In the genomic region with DNA sequence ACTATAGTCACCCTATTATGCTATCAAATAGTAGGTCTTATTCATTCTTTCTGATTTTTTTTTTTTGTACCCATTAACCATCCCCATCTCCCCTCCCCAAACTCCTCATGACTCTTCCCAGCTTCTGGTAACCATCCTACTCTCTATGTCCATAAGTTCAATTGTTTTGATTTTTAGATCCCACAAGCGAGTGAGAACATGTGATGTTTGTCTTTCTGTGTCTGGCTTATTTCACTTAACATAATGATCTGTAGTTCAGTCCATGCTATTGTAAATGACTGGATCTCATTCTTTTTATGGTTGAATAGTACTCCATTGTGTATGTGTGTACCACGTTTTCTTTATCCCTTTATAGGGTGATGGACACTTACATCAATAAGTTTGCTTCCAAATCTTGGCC, we compare ENCODE assay signal across 22 cellular contexts. TPM values are rescaled to one million over a fixed set of nuclear protein-coding genes. Genes with fewer than 3 reads are reported as not detected.
DNase-seq lines count a peak whose midpoint lies in the region; ATAC-seq and TF ChIP-seq lines count a peak whose summit lies in the region.
"Had no signal": no experiment of that assay in that cellular context is flagged by ENCODE, and none has a peak within 500 bp of the region (broad histone marks: within the 10 kb centered on the region; RNA-seq: fewer than 3 reads in every experiment).

No MANE protein-coding gene starts in this region.

- no peak overlapping the region for H2BK12ac ChIP-seq in neuronal stem cell (ENCODE audit: low read length)

- H3K36me3 ChIP-seq in CD8-positive, alpha-beta T cell (ENCODE audit: insufficient read depth, low read length) = no peaks in the 10 kb centered on the region
- no peaks in the 10 kb centered on the region for H3K36me3 ChIP-seq in neuronal stem cell (replicated peaks in 1 of 2; ENCODE audit: control insufficient read depth in 2 of 2, insufficient read depth in 2 of 2, low read length in 2 of 2)

- H3K4me2 ChIP-seq in neuronal stem cell (ENCODE audit: insufficient read depth, low read length, poor library complexity, severe bottlenecking) = no peak overlapping the region

- no peak overlapping the region for H3K9ac ChIP-seq in neuronal stem cell (ENCODE audit: low read depth, low read length, poor library complexity)

- no peaks in the 10 kb centered on the region for H3K9me3 ChIP-seq in CD8-positive, alpha-beta T cell (ENCODE audit: low read length)
- H3K9me3 ChIP-seq in neuronal stem cell (replicated peaks in 1 of 2; ENCODE audit: control insufficient read depth in 2 of 2, insufficient read depth in 1 of 2, low read depth in 1 of 2, low read length in 2 of 2) = no peaks in the 10 kb centered on the region

- no peak overlapping the region for H2BK15ac ChIP-seq in neuronal stem cell (ENCODE audit: low read length)

- H2AFZ ChIP-seq in neuronal stem cell (ENCODE audit: low read length) = no peak overlapping the region

- H3K9me3 Mint-ChIP-seq in T-helper 2 cell treated with Interferon-gamma antibody and Interleukin-4, amounts not matched to agents 5 μg/mL and 100 μg/mL, for 36 hours = no peaks in the 10 kb centered on the region
- H3K9me3 Mint-ChIP-seq in CD8-positive, alpha-beta T cell = no peaks in the 10 kb centered on the region
- H3K9me3 Mint-ChIP-seq in activated CD8-positive, alpha-beta T cell treated with anti-CD3 and anti-CD28 coated beads for 36 hours = no peaks in the 10 kb centered on the region
- H3K9me3 Mint-ChIP-seq in naive thymus-derived CD8-positive, alpha-beta T cell = no peaks in the 10 kb centered on the region
- H3K9me3 Mint-ChIP-seq: CD14-positive monocyte, H9 had no signal

- no peak overlapping the region for H3K27ac ChIP-seq in CD8-positive, alpha-beta T cell (ENCODE audit: low read depth, low read length)
- H3K27ac ChIP-seq in neuronal stem cell (replicated peaks; ENCODE audit: low read length) = no peak overlapping the region

- peaks cover 25% of the 10 kb centered on the region for H3K4me1 Mint-ChIP-seq in T-helper 2 cell treated with Interferon-gamma antibody and Interleukin-4, amounts not matched to agents 5 μg/mL and 100 μg/mL, for 36 hours (ENCODE audit: low read depth)
- peaks cover 37% of the 10 kb centered on the region for H3K4me1 Mint-ChIP-seq in CD8-positive, alpha-beta T cell (ENCODE audit: low read depth)
- H3K4me1 Mint-ChIP-seq in activated CD8-positive, alpha-beta T cell treated with anti-CD3 and anti-CD28 coated beads for 36 hours (ENCODE audit: low read depth) = peaks cover 23% of the 10 kb centered on the region
- peaks cover 14 to 47% (median 37%) of the 10 kb centered on the region in 4 donors for H3K4me1 Mint-ChIP-seq in naive thymus-derived CD8-positive, alpha-beta T cell

- DNase-seq in T-helper 2 cell treated with Interferon-gamma antibody and Interleukin-4, amounts not matched to agents 5 μg/mL and 100 μg/mL, for 36 hours (ENCODE audit: low spot score) = no peak
- DNase-seq in T-helper 2 cell (no peak), neuronal stem cell (ENCODE audit: low spot score) (no peak), GM19240 (ENCODE audit: insufficient read length, low spot score) (no peak)
- DNase-seq in CD8-positive, alpha-beta T cell = no peak
- DNase-seq in activated CD8-positive, alpha-beta T cell treated with anti-CD3 and anti-CD28 coated beads for 36 hours = no peak
- no peak for DNase-seq in naive thymus-derived CD8-positive, alpha-beta T cell
- DNase-seq: activated gamma-delta T cell; DMS79 treated with DMSO at 0.1 percent for 48 hours; H9; KBM-7; NCI-H1048; NCI-H2081; NCI-H524; stimulated activated CD4-positive, alpha-beta T cell treated with anti-CD3 and anti-CD28 coated beads, Interleukin-12 subunit alpha, Interleukin-12 subunit beta, amount 100 ng/mL, for 4 hours; stimulated activated naive CD4-positive, alpha-beta T cell; T1000; trophoblast cell had no signal

- CTCF ChIA-PET in CD8-positive, alpha-beta T cell (lab: Charles Lee) = no interaction called here
- CTCF ChIA-PET in activated CD8-positive, alpha-beta T cell treated with anti-CD3 and anti-CD28 coated beads for 36 hours (lab: Charles Lee) = interaction anchor here (8.5 kb wide), 1 partner anchor 146 kb away, joined by 85 read pairs; no protein-coding TSS in a partner anchor

- H3K27ac Mint-ChIP-seq in T-helper 2 cell treated with Interferon-gamma antibody and Interleukin-4, amounts not matched to agents 5 μg/mL and 100 μg/mL, for 36 hours = peak overlapping the region; percentile 52
- H3K27ac Mint-ChIP-seq in CD8-positive, alpha-beta T cell = peak overlapping the region; percentile 75
- H3K27ac Mint-ChIP-seq in activated CD8-positive, alpha-beta T cell treated with anti-CD3 and anti-CD28 coated beads for 36 hours = peak overlapping the region; percentile 77
- H3K27ac Mint-ChIP-seq in naive thymus-derived CD8-positive, alpha-beta T cell = peak overlapping the region in 8 of 10 donors; percentile 60 to 91 (median 84)
- H3K27ac Mint-ChIP-seq: H9 had no signal

- peaks cover 34% of the 10 kb centered on the region for H3K4me1 ChIP-seq in CD8-positive, alpha-beta T cell (ENCODE audit: insufficient read depth, low read length)
- peaks cover 0 to 5% of the 10 kb centered on the region in 2 donors for H3K4me1 ChIP-seq in neuronal stem cell (ENCODE audit: control insufficient read depth in 2 of 2, insufficient read depth in 1 of 2, low read depth in 1 of 2, low read length in 2 of 2)

- no CpG with 5 or more reads among the region's 2 CpGs for WGBS in neuronal stem cell (ENCODE audit: extremely low coverage in 2 of 2, insufficient read length in 2 of 2, insufficient replicate concordance in 1 of 2), 2 donors

- no peaks in the 10 kb centered on the region for H3K79me1 ChIP-seq in neuronal stem cell (ENCODE audit: low read depth, low read length)

- no peak overlapping the region for H3K14ac ChIP-seq in neuronal stem cell (ENCODE audit: low read length)

- intact Hi-C loops in CD8-positive, alpha-beta T cell (cut with DNase I, micrococcal nuclease) = loop anchor here in 1 of 2 experiments (5.0 kb wide), 1 partner anchor 34 kb away; no protein-coding TSS in a partner anchor
- intact Hi-C loops in activated CD8-positive, alpha-beta T cell treated with anti-CD3 and anti-CD28 coated beads for 36 hours (cut with micrococcal nuclease) = no loop called here

- H4K91ac ChIP-seq in neuronal stem cell (ENCODE audit: low read depth, low read length, poor library complexity) = no peak overlapping the region

- H3K27me3 Mint-ChIP-seq in T-helper 2 cell treated with Interferon-gamma antibody and Interleukin-4, amounts not matched to agents 5 μg/mL and 100 μg/mL, for 36 hours (ENCODE audit: low read depth) = no peaks in the 10 kb centered on the region
- no peaks in the 10 kb centered on the region for H3K27me3 Mint-ChIP-seq in CD8-positive, alpha-beta T cell (ENCODE audit: low read depth)
- H3K27me3 Mint-ChIP-seq in activated CD8-positive, alpha-beta T cell treated with anti-CD3 and anti-CD28 coated beads for 36 hours = peaks cover 1% of the 10 kb centered on the region
- H3K27me3 Mint-ChIP-seq in naive thymus-derived CD8-positive, alpha-beta T cell = peaks cover 0 to 3% (median 0%) of the 10 kb centered on the region in 5 donors

- no peak overlapping the region for H4K8ac ChIP-seq in neuronal stem cell (ENCODE audit: low read depth, low read length)

- H2BK120ac ChIP-seq in neuronal stem cell (ENCODE audit: low read depth, low read length) = no peak overlapping the region

- no peak overlapping the region for H3K4me3 ChIP-seq in CD8-positive, alpha-beta T cell (ENCODE audit: low read depth, low read length)
- H3K4me3 ChIP-seq in neuronal stem cell (ENCODE audit: low read length in 2 of 2) = no peak overlapping the region

- H3K36me3 Mint-ChIP-seq in T-helper 2 cell treated with Interferon-gamma antibody and Interleukin-4, amounts not matched to agents 5 μg/mL and 100 μg/mL, for 36 hours (ENCODE audit: low read depth) = no peaks in the 10 kb centered on the region
- H3K36me3 Mint-ChIP-seq in CD8-positive, alpha-beta T cell = peaks cover 12% of the 10 kb centered on the region
- peaks cover 1% of the 10 kb centered on the region for H3K36me3 Mint-ChIP-seq in activated CD8-positive, alpha-beta T cell treated with anti-CD3 and anti-CD28 coated beads for 36 hours (ENCODE audit: low read depth)
- H3K36me3 Mint-ChIP-seq in naive thymus-derived CD8-positive, alpha-beta T cell = no peaks in the 10 kb centered on the region
- H3K36me3 Mint-ChIP-seq: CD14-positive monocyte had no signal

- H2AK5ac ChIP-seq in neuronal stem cell (ENCODE audit: low read depth, low read length) = no peak overlapping the region

- no peak overlapping the region for H3K18ac ChIP-seq in neuronal stem cell (ENCODE audit: low read length)

- no peak overlapping the region for H3K23ac ChIP-seq in neuronal stem cell (ENCODE audit: low read depth, low read length, poor library complexity)

- peak overlapping the region; percentile 39 for H3K4me3 Mint-ChIP-seq in T-helper 2 cell treated with Interferon-gamma antibody and Interleukin-4, amounts not matched to agents 5 μg/mL and 100 μg/mL, for 36 hours
- H3K4me3 Mint-ChIP-seq in CD8-positive, alpha-beta T cell = peak overlapping the region; percentile 2
- H3K4me3 Mint-ChIP-seq in activated CD8-positive, alpha-beta T cell treated with anti-CD3 and anti-CD28 coated beads for 36 hours = peak overlapping the region; percentile 1
- peak overlapping the region; percentile 0 to 71 (median 42) for H3K4me3 Mint-ChIP-seq in naive thymus-derived CD8-positive, alpha-beta T cell
- H3K4me3 Mint-ChIP-seq: CD14-positive monocyte, H9 had no signal

- no peaks in the 10 kb centered on the region for H3K27me3 ChIP-seq in CD8-positive, alpha-beta T cell (ENCODE audit: insufficient read depth, low read length)
- peaks cover 0 to 24% (median 0%) of the 10 kb centered on the region in 3 experiments for H3K27me3 ChIP-seq in neuronal stem cell (ENCODE audit: control insufficient read depth in 3 of 3, insufficient read depth in 3 of 3, low read depth in 1 of 3, low read length in 3 of 3)

- H3K4ac ChIP-seq in neuronal stem cell (ENCODE audit: low read length) = no peak overlapping the region

- TF ChIP-seq CTCF in CD8-positive, alpha-beta T cell (IDR thresholded peaks at IDR 0.05) = no peak
- TF ChIP-seq CTCF in activated CD8-positive, alpha-beta T cell treated with anti-CD3 and anti-CD28 coated beads for 36 hours (IDR thresholded peaks at IDR 0.05) = no peak

- H2BK5ac ChIP-seq in neuronal stem cell (ENCODE audit: low read length) = no peak overlapping the region

- POLR2A ChIA-PET in CD8-positive, alpha-beta T cell (lab: Charles Lee) = no interaction called here
- POLR2A ChIA-PET in activated CD8-positive, alpha-beta T cell treated with anti-CD3 and anti-CD28 coated beads for 36 hours (lab: Charles Lee) = interaction anchor here (2.8 kb wide), 1 partner anchor 11 kb away, joined by 43 read pairs; no protein-coding TSS in a partner anchor
- POLR2A ChIA-PET in naive thymus-derived CD8-positive, alpha-beta T cell (lab: Charles Lee) = no interaction called here

- ATAC-seq in CD8-positive, alpha-beta T cell = no peak
- no peak for ATAC-seq in activated CD8-positive, alpha-beta T cell treated with anti-CD3 and anti-CD28 coated beads for 36 hours
- ATAC-seq in naive thymus-derived CD8-positive, alpha-beta T cell = no peak
- ATAC-seq in HG02642 (IDR thresholded peaks at IDR 0.05; ENCODE audit: poor library complexity, unreplicated experiment) = no peak
- ATAC-seq: esophagus mucosa, Right ventricle myocardium inferior had no signal

RNA-seq across cellular contexts. Expression of a gene that starts 4.5 kb away (rescaled TPM):
- total RNA-seq in CD8-positive, alpha-beta T cell = 100 to 1,000 TPM in 1 of 2 experiments, 10 to 100 TPM in 1; 92.3 to 105 TPM
- 100 to 1,000 TPM in 1 of 2 experiments, 10 to 100 TPM in 1; 97.5 to 101 TPM for total RNA-seq in activated CD8-positive, alpha-beta T cell treated with anti-CD3 and anti-CD28 coated beads for 36 hours
- 100 to 1,000 TPM; 167 to 174 TPM for total RNA-seq in naive thymus-derived CD8-positive, alpha-beta T cell
- polyA plus RNA-seq in naive thymus-derived CD8-positive, alpha-beta T cell = 10 to 100 TPM; 24.2 to 41.4 (median 40.5) TPM
- polyA plus RNA-seq in neuronal stem cell (2013, experiment 1 of 2) = 14.5 TPM
- polyA plus RNA-seq in neuronal stem cell (2013, experiment 2 of 2) = 17.1 TPM
